In the genomic region with DNA sequence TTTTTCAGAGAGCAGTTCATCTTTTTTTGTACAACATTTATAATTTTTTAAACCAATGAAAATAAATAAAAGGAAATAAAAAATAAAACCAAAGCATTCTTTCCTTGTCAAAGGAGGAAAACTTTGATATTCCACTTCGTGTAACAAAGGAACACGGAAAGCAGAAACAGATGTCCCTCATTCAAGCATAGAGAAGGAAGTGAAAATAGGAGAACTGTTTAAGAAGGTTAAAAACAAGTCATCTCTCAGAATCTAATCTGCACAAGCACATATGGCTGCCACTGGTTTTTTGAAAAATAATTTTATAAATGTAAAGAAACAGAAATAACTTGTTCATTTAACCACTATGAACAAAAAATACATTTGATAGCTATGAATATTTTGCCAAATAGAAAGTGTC, we compare ENCODE assay signal across 15 cellular contexts.
DNase-seq lines count a peak whose midpoint lies in the region; ATAC-seq lines count a peak whose summit lies in the region.
"Had no signal": no experiment of that assay in that cellular context is flagged by ENCODE, and none has a peak within 500 bp of the region (broad histone marks: within the 10 kb centered on the region; RNA-seq: fewer than 3 reads in every experiment).

No MANE protein-coding gene starts in this region.

- H3K4me3 Mint-ChIP-seq in memory B cell: peak overlapping the region; percentile 21
- H3K4me3 Mint-ChIP-seq: activated CD4-positive, alpha-beta memory T cell treated with anti-CD3 and anti-CD28 coated beads, Interleukin-2, amount 10 ng/mL, durations not matched to agents 7 days and 5 days; activated T-helper 1 cell treated with anti-CD3 and anti-CD28 coated beads, Interleukin-12 subunit alpha, Interleukin-12 subunit beta, Interleukin-2, Interleukin-4 antibody, amounts not matched to agents 30 ng/mL and 10 ng/mL and 1 ng/mL, durations not matched to agents 14 hours and 24 hours and 36 hours had no signal

- peaks cover 2% of the 10 kb centered on the region for H3K36me3 Mint-ChIP-seq in memory B cell

- ATAC-seq in GM18870 (IDR thresholded peaks at IDR 0.05; ENCODE audit: unreplicated experiment): peak; percentile 57
- ATAC-seq in HG02610 (IDR thresholded peaks at IDR 0.05; ENCODE audit: unreplicated experiment): peak; percentile 38
- peak; percentile 63 for ATAC-seq in memory B cell (ENCODE audit: low read depth)
- ATAC-seq: Panc1, pancreas had no signal

- no peaks in the 10 kb centered on the region for H3K27me3 Mint-ChIP-seq in memory B cell

- peaks cover 1% of the 10 kb centered on the region for H3K9me3 Mint-ChIP-seq in memory B cell

- H3K27ac Mint-ChIP-seq in memory B cell: no peak overlapping the region
- H3K27ac Mint-ChIP-seq: activated CD4-positive, alpha-beta memory T cell treated with anti-CD3 and anti-CD28 coated beads, Interleukin-2, amount 10 ng/mL, durations not matched to agents 7 days and 5 days; activated T-helper 1 cell treated with anti-CD3 and anti-CD28 coated beads, Interleukin-12 subunit alpha, Interleukin-12 subunit beta, Interleukin-2, Interleukin-4 antibody, amounts not matched to agents 30 ng/mL and 10 ng/mL and 1 ng/mL, durations not matched to agents 14 hours and 24 hours and 36 hours had no signal

- peaks cover 11% of the 10 kb centered on the region for H3K4me1 Mint-ChIP-seq in memory B cell
- H3K4me1 Mint-ChIP-seq: activated CD4-positive, alpha-beta memory T cell treated with anti-CD3 and anti-CD28 coated beads, Interleukin-2, amount 10 ng/mL, durations not matched to agents 7 days and 5 days had no signal

- DNase-seq in MV-4-11 (lab: John Stamatoyannopoulos, UW) (peak; percentile 67), memory B cell (ENCODE audit: low spot score in 2 of 2) (no peak), amniotic stem cell (lab: John Stamatoyannopoulos, UW) (no peak), DMS53 treated with DMSO at 0.1 percent for 48 hours (lab: John Stamatoyannopoulos, UW; ENCODE audit: unreplicated experiment) (no peak), AG20443 (ENCODE audit: low spot score) (no peak)
- no peak for DNase-seq in stimulated activated naive CD4-positive, alpha-beta T cell (lab: John Stamatoyannopoulos, UW)
- DNase-seq: activated CD4-positive, alpha-beta memory T cell treated with anti-CD3 and anti-CD28 coated beads, Interleukin-2, amount 10 ng/mL, durations not matched to agents 7 days and 5 days; adrenal gland; MG63; pancreas; T-helper 2 cell had no signal
